In genomic region chr7:65251851-65252620, GRCh38 we compare ENCODE assay signal across 8 cellular contexts.
A peak's percentile ranks its signal among the peaks of the same experiment; 100 is the strongest.
DNase-seq lines count a peak whose midpoint lies in the region; TF ChIP-seq lines count a peak whose summit lies in the region.

No MANE protein-coding gene starts in this region.

- DNase-seq in BE2C (peak; percentile 79), RPMI8226 (peak; percentile 38), hepatocyte (ENCODE audit: low spot score) (peak; percentile 85), posterior vena cava (ENCODE audit: low spot score) (peak; percentile 85), GM10248 (ENCODE audit: extremely low spot score) (no peak)

- H3K79me2 ChIP-seq in hepatocyte, result no peaks in the 10 kb centered on the region

- H3K4me2 ChIP-seq in hepatocyte, result peak overlapping the region; percentile 97

- POLR2A ChIA-PET in GM10248 (lab: Yijun Ruan, JAX), result no interaction called here

- no peaks in the 10 kb centered on the region for H3K36me3 ChIP-seq in BE2C
- H3K36me3 ChIP-seq in HUES6 (ENCODE audit: control insufficient read depth, insufficient read depth, low read length), result no peaks in the 10 kb centered on the region
- no peaks in the 10 kb centered on the region for H3K36me3 ChIP-seq in hepatocyte (replicated peaks; ENCODE audit: insufficient read depth, low read depth)

- peak overlapping the region; percentile 90 for H3K9ac ChIP-seq in HUES6 (ENCODE audit: low read length)

- CTCF ChIA-PET in GM10248 (lab: Yijun Ruan, JAX), result no interaction called here

- H3K4me3 ChIP-seq in BE2C (ENCODE audit: low read depth, low read length) (peak overlapping the region; percentile 80), HUES6 (ENCODE audit: low read depth, low read length) (peak overlapping the region; percentile 78), hepatocyte (peak overlapping the region; percentile 95)

- TF ChIP-seq CTCF in BE2C (IDR thresholded peaks at IDR 0.05; ENCODE audit: low read depth, low read length) (no peak), hepatocyte (IDR thresholded peaks at IDR 0.05; ENCODE audit: poor library complexity) (no peak), GM10248 (IDR thresholded peaks at IDR 0.05; ENCODE audit: control extremely low read depth, extremely low read depth, low read depth, missing control alignments) (no peak)

- peak overlapping the region; percentile 89 for H2AFZ ChIP-seq in hepatocyte

- H3K9me3 ChIP-seq in BE2C (no peaks in the 10 kb centered on the region), HUES6 (ENCODE audit: control insufficient read depth, insufficient read depth, low read depth, low read length) (no peaks in the 10 kb centered on the region), hepatocyte (ENCODE audit: low read depth) (no peaks in the 10 kb centered on the region)

- intact Hi-C loops in posterior vena cava (cut with DNase I), result no loop called here

- no peaks in the 10 kb centered on the region for H4K20me1 ChIP-seq in hepatocyte (ENCODE audit: insufficient read depth, poor library complexity, severe bottlenecking)

- no peaks in the 10 kb centered on the region for H3K9me2 ChIP-seq in hepatocyte (replicated peaks; ENCODE audit: insufficient read depth)

- H3K27ac ChIP-seq in HUES6 (ENCODE audit: low read depth, low read length) (peak overlapping the region; percentile 60; the same call in 1 of the 2 replicates), angular gyrus (ENCODE audit: low read depth, low read length) (peak overlapping the region; percentile 30), hepatocyte (peak overlapping the region; percentile 77)

- WGBS in hepatocyte (ENCODE audit: low lambda C conversion rate, missing lambda C conversion rate), result under 1% methylated on average over 51 of the region's 64 CpGs

- peak; percentile 6 for TF ChIP-seq POLR2A in GM19099 (IDR thresholded peaks at IDR 0.05; ENCODE audit: extremely low read depth, insufficient read length, low read depth)

- H3K4me1 ChIP-seq in BE2C, result no peaks in the 10 kb centered on the region
- peaks cover 15% of the 10 kb centered on the region for H3K4me1 ChIP-seq in HUES6 (ENCODE audit: control insufficient read depth, insufficient read depth, low read length)
- no peaks in the 10 kb centered on the region for H3K4me1 ChIP-seq in hepatocyte (ENCODE audit: insufficient read depth)

- no peaks in the 10 kb centered on the region for H3K27me3 ChIP-seq in BE2C
- no peaks in the 10 kb centered on the region for H3K27me3 ChIP-seq in HUES6 (ENCODE audit: control insufficient read depth, insufficient read depth, low read length)
- H3K27me3 ChIP-seq in hepatocyte, result no peaks in the 10 kb centered on the region
